Comparison of ENCODE assay signal across 8 cellular contexts in the genomic region with DNA sequence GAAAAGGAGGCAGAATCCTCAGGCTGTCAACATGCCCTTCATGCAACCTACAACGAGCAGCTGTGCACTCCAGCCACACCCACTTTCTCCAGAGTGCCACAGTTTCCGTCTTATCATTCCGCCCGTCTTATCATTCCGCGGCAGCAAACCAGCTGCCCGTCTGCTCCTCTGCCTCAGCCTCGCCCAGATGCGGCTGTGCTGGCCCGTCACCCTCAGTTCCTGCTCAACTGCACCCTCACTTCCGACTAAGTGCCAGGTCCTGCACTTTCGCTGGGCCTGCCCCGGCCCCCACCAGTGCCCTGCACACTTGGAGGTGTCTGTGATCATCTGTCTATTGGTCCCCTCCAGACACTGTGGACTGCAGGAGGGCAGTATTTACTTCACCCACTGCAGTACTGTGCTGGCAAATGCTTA. TPM values are rescaled to one million over a fixed set of nuclear protein-coding genes. Genes with fewer than 3 reads are reported as not detected.
DNase-seq lines count a peak whose midpoint lies in the region; ATAC-seq lines count a peak whose summit lies in the region.

No MANE protein-coding gene starts in this region.

- H3K27me3 ChIP-seq in ACC112 (ENCODE audit: insufficient read depth, low read length), result no peaks in the 10 kb centered on the region

- H3K4me1 ChIP-seq in ACC112 (ENCODE audit: control insufficient read depth, insufficient read depth, low read length, unreplicated experiment), result peaks cover 9% of the 10 kb centered on the region

- H3K27me3 Mint-ChIP-seq in stimulated activated memory B cell treated with anti-CD40 and anti-IgM and Interleukin-4, amounts not matched to agents 10 μg/mL and 1 μg/mL and 100 μg/mL, for 72 hours, result no peaks in the 10 kb centered on the region

- intact Hi-C loops in left ventricle myocardium superior (cut with micrococcal nuclease), result no loop called here

- H3K36me3 Mint-ChIP-seq in stimulated activated memory B cell treated with anti-CD40 and anti-IgM and Interleukin-4, amounts not matched to agents 10 μg/mL and 1 μg/mL and 100 μg/mL, for 72 hours, result peaks cover 20% of the 10 kb centered on the region

- peak overlapping the region; percentile 43 for H3K4me3 Mint-ChIP-seq in stimulated activated memory B cell treated with anti-CD40 and anti-IgM and Interleukin-4, amounts not matched to agents 10 μg/mL and 1 μg/mL and 100 μg/mL, for 72 hours

- peaks cover 33% of the 10 kb centered on the region for H3K79me2 ChIP-seq in ACC112 (ENCODE audit: control insufficient read depth, insufficient read depth, low read length, unreplicated experiment)

- DNase-seq in NCI-H2171 (lab: John Stamatoyannopoulos, UW), result peak; percentile 63
- DNase-seq in activated T-cell treated with anti-CD3 and anti-CD28 coated beads, Interleukin-2, amount 50 U/mL, for 1 hour, result peak; percentile 47
- peak; percentile 56 for DNase-seq in left ventricle myocardium superior

- ATAC-seq in left ventricle myocardium superior, result peak; percentile 66
- peak; percentile 82 for ATAC-seq in stimulated activated memory B cell treated with anti-CD40 and anti-IgM and Interleukin-4, amounts not matched to agents 10 μg/mL and 1 μg/mL and 100 μg/mL, for 72 hours
- ATAC-seq in HG02840 (IDR thresholded peaks at IDR 0.05; ENCODE audit: low FRiP score, unreplicated experiment), result no peak
- ATAC-seq in GM18519 (IDR thresholded peaks at IDR 0.05; ENCODE audit: low FRiP score, unreplicated experiment), result no peak
- no peak for ATAC-seq in HG02642 (IDR thresholded peaks at IDR 0.05; ENCODE audit: poor library complexity, unreplicated experiment)

- no peak overlapping the region for H2AFZ ChIP-seq in ACC112 (ENCODE audit: low read length, unreplicated experiment)

- H3K27ac Mint-ChIP-seq in stimulated activated memory B cell treated with anti-CD40 and anti-IgM and Interleukin-4, amounts not matched to agents 10 μg/mL and 1 μg/mL and 100 μg/mL, for 72 hours, result peak overlapping the region; percentile 68

- no peaks in the 10 kb centered on the region for H3K36me3 ChIP-seq in ACC112 (ENCODE audit: insufficient read depth, low read length)

- H3K4me1 Mint-ChIP-seq in stimulated activated memory B cell treated with anti-CD40 and anti-IgM and Interleukin-4, amounts not matched to agents 10 μg/mL and 1 μg/mL and 100 μg/mL, for 72 hours, result peaks cover 78% of the 10 kb centered on the region

- H3K9me3 Mint-ChIP-seq in stimulated activated memory B cell treated with anti-CD40 and anti-IgM and Interleukin-4, amounts not matched to agents 10 μg/mL and 1 μg/mL and 100 μg/mL, for 72 hours, result no peaks in the 10 kb centered on the region

- peak overlapping the region; percentile 67 for H3K4me3 ChIP-seq in ACC112 (ENCODE audit: low read depth, low read length)

- H3K27ac ChIP-seq in ACC112 (ENCODE audit: low read depth, low read length), result no peak overlapping the region

RNA-seq across cellular contexts. Expression of a gene that starts 43.7 kb away (rescaled TPM):
- 90.4 TPM for total RNA-seq in left ventricle myocardium superior

Comparison
In these comparisons a context has a peak if more than half of its experiments do, and no peak if none do; other contexts are left out.
1. ATAC-seq: peak in left ventricle myocardium superior (single experiment) and stimulated activated memory B cell treated with anti-CD40 and anti-IgM and Interleukin-4, amounts not matched to agents 10 μg/mL and 1 μg/mL and 100 μg/mL, for 72 hours (single experiment); none in HG02840 (single experiment), GM18519 (single experiment) and HG02642 (single experiment).
2. Peak in every context shown above with its lines, with median percentiles within 50 percentile points of each other: DNase-seq.